Comparison of ENCODE assay signal across 9 cellular contexts in genomic region chr12:51341259-51342007, GRCh38. TPM values are rescaled to one million over a fixed set of nuclear protein-coding genes. Genes with fewer than 3 reads are reported as not detected.
A peak's percentile ranks its signal among the peaks of the same experiment; 100 is the strongest.
DNase-seq lines count a peak whose midpoint lies in the region; ATAC-seq and TF ChIP-seq lines count a peak whose summit lies in the region.
"Had no signal": no experiment of that assay in that cellular context is flagged by ENCODE, and none has a peak within 500 bp of the region (broad histone marks: within the 10 kb centered on the region; RNA-seq: fewer than 3 reads in every experiment).

No MANE protein-coding gene starts in this region.

- TF ChIP-seq CTCF in KMS-11 (conservative IDR thresholded peaks at IDR 0.05; ENCODE audit: low read depth, low read length) (peak; percentile 99), fibroblast of villous mesenchyme (IDR thresholded peaks at IDR 0.05; ENCODE audit: insufficient read depth, low read depth, low read length) (peak; percentile 99), testis (IDR thresholded peaks at IDR 0.05) (peak; percentile 93 to 98 (median 96))

- no peak for ATAC-seq in HG03280 (IDR thresholded peaks at IDR 0.05; ENCODE audit: unreplicated experiment)

- H3K27me3 ChIP-seq in KMS-11 (ENCODE audit: insufficient read depth, low read depth) = no peaks in the 10 kb centered on the region
- peaks cover 0 to 6% (median 2%) of the 10 kb centered on the region in 3 experiments for H3K27me3 ChIP-seq in neuronal stem cell (ENCODE audit: control insufficient read depth in 3 of 3, insufficient read depth in 3 of 3, low read depth in 1 of 3, low read length in 3 of 3)
- no peaks in the 10 kb centered on the region for H3K27me3 ChIP-seq in testis

- no peak overlapping the region for H3K4ac ChIP-seq in neuronal stem cell (ENCODE audit: low read length)

- DNase-seq in EH (ENCODE audit: low read depth) (peak; percentile 75), RPMI7951 (ENCODE audit: low read depth) (peak; percentile 66), fibroblast of villous mesenchyme (ENCODE audit: low read depth) (peak; percentile 70), neuronal stem cell (ENCODE audit: low spot score) (peak; percentile 70), testis (peak; percentile 84)
- peak; percentile 36 for DNase-seq in activated T-helper 9 cell treated with anti-CD3 and anti-CD28 coated beads, Interleukin-2, amount 50 U/mL, for 16 hours (ENCODE audit: low read depth)

- H3K4me2 ChIP-seq in KMS-11 = peak overlapping the region; percentile 49
- H3K4me2 ChIP-seq in neuronal stem cell (ENCODE audit: insufficient read depth, low read length, poor library complexity, severe bottlenecking) = no peak overlapping the region

- H3K79me1 ChIP-seq in neuronal stem cell (ENCODE audit: low read depth, low read length) = peaks cover 2% of the 10 kb centered on the region

- H2BK12ac ChIP-seq in neuronal stem cell (ENCODE audit: low read length) = no peak overlapping the region

- WGBS in neuronal stem cell (ENCODE audit: extremely low coverage in 2 of 2, insufficient read length in 2 of 2, insufficient replicate concordance in 1 of 2), 2 donors = no CpG with 5 or more reads among the region's 9 CpGs
- 36 to 43% methylated on average over 4 to 9 of the region's 9 CpGs for WGBS in testis, 2 donors

- intact Hi-C loops in testis (cut with DNase I; ENCODE audit: low total_unique reads) = no loop called here

- H3K18ac ChIP-seq in neuronal stem cell (ENCODE audit: low read length) = peak overlapping the region; percentile 66

- H2BK15ac ChIP-seq in neuronal stem cell (ENCODE audit: low read length) = no peak overlapping the region

- no peak overlapping the region for H4K8ac ChIP-seq in neuronal stem cell (ENCODE audit: low read depth, low read length)

- no peaks in the 10 kb centered on the region for H4K20me1 ChIP-seq in KMS-11 (ENCODE audit: insufficient read depth)

- no peak for TF ChIP-seq POLR2A in testis (IDR thresholded peaks at IDR 0.05)

- H3K9ac ChIP-seq in KMS-11 = no peak overlapping the region; the same call in 1 of the 2 replicates
- no peak overlapping the region for H3K9ac ChIP-seq in neuronal stem cell (ENCODE audit: low read depth, low read length, poor library complexity)

- H3K9me3 ChIP-seq in neuronal stem cell (replicated peaks in 1 of 2; ENCODE audit: control insufficient read depth in 2 of 2, insufficient read depth in 1 of 2, low read depth in 1 of 2, low read length in 2 of 2) (peaks cover 0 to 2% of the 10 kb centered on the region in 2 donors), testis (no peaks in the 10 kb centered on the region)

- H3K4me1 ChIP-seq in KMS-11 (ENCODE audit: low read depth, poor library complexity, severe bottlenecking) = peaks cover 14% of the 10 kb centered on the region
- H3K4me1 ChIP-seq in neuronal stem cell (ENCODE audit: control insufficient read depth in 2 of 2, insufficient read depth in 1 of 2, low read depth in 1 of 2, low read length in 2 of 2) = peaks cover 0 to 8% of the 10 kb centered on the region in 2 donors
- peaks cover 5% of the 10 kb centered on the region for H3K4me1 ChIP-seq in testis

- H3K23ac ChIP-seq in neuronal stem cell (ENCODE audit: low read depth, low read length, poor library complexity) = no peak overlapping the region

- H2BK5ac ChIP-seq in neuronal stem cell (ENCODE audit: low read length) = no peak overlapping the region

- H3K4me3 ChIP-seq in KMS-11 (IDR thresholded peaks at IDR 0.05; ENCODE audit: insufficient read depth, low read depth, low read length) = no peak overlapping the region
- H3K4me3 ChIP-seq in fibroblast of villous mesenchyme (ENCODE audit: low read depth, low read length) = peak overlapping the region; percentile 27
- peak overlapping the region in 1 of 2 donors; percentile 5 for H3K4me3 ChIP-seq in neuronal stem cell (ENCODE audit: low read length in 2 of 2)
- H3K4me3 ChIP-seq in testis = no peak overlapping the region
- H3K4me3 ChIP-seq: skin epidermis had no signal

- no peak overlapping the region for H2AK5ac ChIP-seq in neuronal stem cell (ENCODE audit: low read depth, low read length)

- H3K14ac ChIP-seq in neuronal stem cell (ENCODE audit: low read length) = no peak overlapping the region

- H4K91ac ChIP-seq in neuronal stem cell (ENCODE audit: low read depth, low read length, poor library complexity) = no peak overlapping the region

- H2BK120ac ChIP-seq in neuronal stem cell (ENCODE audit: low read depth, low read length) = no peak overlapping the region

- H3K27ac ChIP-seq in KMS-11 = no peak overlapping the region
- H3K27ac ChIP-seq in neuronal stem cell (replicated peaks; ENCODE audit: low read length) = no peak overlapping the region
- no peak overlapping the region for H3K27ac ChIP-seq in testis

- H2AFZ ChIP-seq in KMS-11 (ENCODE audit: low read depth) = peak overlapping the region; percentile 82
- peak overlapping the region; percentile 80 for H2AFZ ChIP-seq in neuronal stem cell (ENCODE audit: low read length)

- H3K36me3 ChIP-seq in KMS-11 (ENCODE audit: insufficient read depth) = no peaks in the 10 kb centered on the region
- no peaks in the 10 kb centered on the region for H3K36me3 ChIP-seq in neuronal stem cell (replicated peaks in 1 of 2; ENCODE audit: control insufficient read depth in 2 of 2, insufficient read depth in 2 of 2, low read length in 2 of 2)
- no peaks in the 10 kb centered on the region for H3K36me3 ChIP-seq in testis (ENCODE audit: low read depth, missing control alignments)

- H3K79me2 ChIP-seq in KMS-11 (ENCODE audit: insufficient read depth, low read depth) = no peaks in the 10 kb centered on the region

RNA-seq across cellular contexts. Expression of gene CELA1, which starts 5.0 kb away (rescaled TPM):
- 0.10 TPM in 1 of 2 replicates, not detected in the other for total RNA-seq in RPMI7951 (2014; rRNA removed; shearing (Covaris generic))
- not detected in 2 replicates for total RNA-seq in fibroblast of villous mesenchyme
- polyA plus RNA-seq in neuronal stem cell (2013, experiment 1 of 2) = not detected
- polyA plus RNA-seq in neuronal stem cell (2013, experiment 2 of 2) = not detected
- under 1 TPM in 1 of 2 donors, not detected in 1; 0.50 TPM for total RNA-seq in testis
- not detected for polyA plus RNA-seq in testis (ENCODE audit: insufficient read depth, low read depth, low replicate concordance)

RNA-seq across cellular contexts. Expression of gene BIN2, which starts 17.5 kb away (rescaled TPM):
- total RNA-seq in RPMI7951 (2014; rRNA removed; shearing (Covaris generic)) = not detected in 2 replicates
- total RNA-seq in fibroblast of villous mesenchyme = not detected in 2 replicates
- not detected for polyA plus RNA-seq in neuronal stem cell (2013, experiment 1 of 2)
- not detected for polyA plus RNA-seq in neuronal stem cell (2013, experiment 2 of 2)
- 10 to 100 TPM; 10.9 to 13.4 TPM for total RNA-seq in testis
- polyA plus RNA-seq in testis (ENCODE audit: insufficient read depth, low read depth, low replicate concordance) = 29.6 TPM

RNA-seq across cellular contexts. Expression of gene GALNT6, which starts 49.8 kb away (rescaled TPM):
- total RNA-seq in RPMI7951 (2014; rRNA removed; shearing (Covaris generic)) = 18.5 and 31.3 TPM in 2 replicates
- total RNA-seq in fibroblast of villous mesenchyme = 32.2 and 66.9 TPM in 2 replicates
- polyA plus RNA-seq in neuronal stem cell (2013, experiment 1 of 2) = 0.21 TPM
- 0.03 TPM for polyA plus RNA-seq in neuronal stem cell (2013, experiment 2 of 2)
- total RNA-seq in testis = 1 to 10 TPM; 1.7 to 2.8 TPM
- polyA plus RNA-seq in testis (ENCODE audit: insufficient read depth, low read depth, low replicate concordance) = 2.8 TPM

Comparison
In these comparisons a context has a peak if more than half of its experiments do, and no peak if none do; other contexts are left out.
1. RNA of gene BIN2, which starts 17.5 kb away (total RNA-seq): 10.9 to 13.4 TPM in testis; not detected in RPMI7951 and not detected in fibroblast of villous mesenchyme; every median in the first group is over 10 times any median in the second.
2. Peak in every context shown above with its lines, with median percentiles within 50 percentile points of each other: DNase-seq and CTCF ChIP-seq.